1 cellular context compared by ENCODE assay signal in genomic region chr13:44354884-44355283, GRCh38.
TF ChIP-seq lines count a peak whose summit lies in the region.

No MANE protein-coding gene starts in this region.

TF ChIP-seq in K562, 482 proteins besides CTCF, POLR2A, EP300 and RAD21 (continued from another document):
- peak; percentile 25; the same call in 1 of the 2 replicates for TF ChIP-seq PKNOX1 (IDR thresholded peaks at IDR 0.05)
- TF ChIP-seq NFATC3 (IDR thresholded peaks at IDR 0.05) = no peak
